In the genomic region with DNA sequence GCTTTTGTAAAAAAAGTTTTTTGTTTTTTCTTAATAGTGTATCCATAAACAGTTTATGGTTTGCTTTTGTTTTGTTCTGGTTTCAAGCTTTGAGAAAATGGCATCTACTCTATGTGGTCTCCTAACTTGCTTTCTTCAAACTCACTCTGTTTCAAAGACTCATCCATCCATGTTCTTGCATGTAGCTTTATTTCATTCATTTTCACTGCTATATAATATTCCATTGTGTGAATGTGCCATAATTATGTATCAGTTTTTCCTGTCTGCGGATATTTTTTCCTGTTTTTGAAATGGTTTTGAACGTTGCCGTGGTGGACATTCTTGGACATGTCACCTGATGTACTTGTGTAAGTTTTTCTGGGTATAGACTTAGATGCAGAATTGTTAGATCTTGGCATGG, we compare ENCODE assay signal across 8 cellular contexts. TPM values are rescaled to one million over a fixed set of nuclear protein-coding genes. Genes with fewer than 3 reads are reported as not detected.
"Had no signal": no experiment of that assay in that cellular context is flagged by ENCODE, and none has a peak within 500 bp of the region (broad histone marks: within the 10 kb centered on the region; RNA-seq: fewer than 3 reads in every experiment).

No MANE protein-coding gene starts in this region.

- DNase-seq: GDM1, GF-D8 had no signal

- FAIRE-seq: G401.6, GM12878, GM12891, GM12892, GM18507, GM19239 had no signal

- H3K4me3 ChIP-seq: GM12878 had no signal

- ATAC-seq: GM12878 had no signal

RNA-seq across cellular contexts. Expression of a gene that starts 39.1 kb away (rescaled TPM):
- polyA plus RNA-seq: GM12878 had no signal
